ENCODE assay signal across 20 cellular contexts in genomic region chr9:117547904-117548303, GRCh38.
A peak's percentile ranks its signal among the peaks of the same experiment; 100 is the strongest.
DNase-seq lines count a peak whose midpoint lies in the region; ATAC-seq, FAIRE-seq and TF ChIP-seq lines count a peak whose summit lies in the region.
"Had no signal": no experiment of that assay in that cellular context is flagged by ENCODE, and none has a peak within 500 bp of the region (broad histone marks: within the 10 kb centered on the region; RNA-seq: fewer than 3 reads in every experiment).

No MANE protein-coding gene starts in this region.

- H2BK5ac ChIP-seq in H1 (ENCODE audit: low read depth, low read length), result no peak overlapping the region

- no peaks in the 10 kb centered on the region for H3K9me3 ChIP-seq in H1 (ENCODE audit: insufficient read depth in 2 of 2, low read depth in 1 of 2, low read length in 1 of 2)
- no peaks in the 10 kb centered on the region for H3K9me3 ChIP-seq in spleen
- H3K9me3 ChIP-seq: HAP-1 had no signal

- peaks cover 17% of the 10 kb centered on the region for H3K27me3 Mint-ChIP-seq in neural crest cell (ENCODE audit: low read depth)
- H3K27me3 Mint-ChIP-seq: CD4-positive, alpha-beta T cell had no signal

- no peak for TF ChIP-seq RAD21 in H1 (IDR thresholded peaks at IDR 0.05 in 1 of 2, conservative IDR thresholded peaks at IDR 0.05 in 1 of 2; ENCODE audit: low read depth in 2 of 2, low read length in 2 of 2)

- no peak overlapping the region; the same call in 1 of the 2 replicates for H2BK12ac ChIP-seq in H1 (ENCODE audit: low read depth, low read length)

- H4K20me1 ChIP-seq in H1 (replicated peaks in 1 of 2; ENCODE audit: control insufficient read depth in 1 of 2, insufficient read depth in 2 of 2, low read length in 2 of 2), result no peaks in the 10 kb centered on the region

- H3K4me1 ChIP-seq in H1 (replicated peaks in 1 of 4; ENCODE audit: control insufficient read depth in 3 of 4, insufficient read depth in 4 of 4, low read length in 3 of 4) (peaks cover 5 to 19% (median 14%) of the 10 kb centered on the region in 4 experiments), spleen (no peaks in the 10 kb centered on the region)
- H3K4me1 ChIP-seq: HAP-1 had no signal

- no peak overlapping the region for H4K91ac ChIP-seq in H1 (replicated peaks; ENCODE audit: insufficient read length, low read length)

- intact Hi-C loops in spleen (cut with DNase I; ENCODE audit: low total_unique reads), result no loop called here

- no peak overlapping the region for H2AK5ac ChIP-seq in H1 (ENCODE audit: low read depth, low read length)

- peaks cover 27% of the 10 kb centered on the region for H3K4me1 Mint-ChIP-seq in neural crest cell

- peak overlapping the region; percentile 5 for H3K4me3 Mint-ChIP-seq in neural crest cell
- H3K4me3 Mint-ChIP-seq: B cell; CD4-positive, alpha-beta T cell had no signal

- 100% methylated on average over 3 of the region's 3 CpGs; no CpG with 5 or more reads in 1 of the 2 experiments for WGBS in H1 (ENCODE audit: extremely low coverage in 1 of 2, insufficient coverage in 1 of 2, insufficient read length in 1 of 2, insufficient replicate concordance in 2 of 2, low coverage in 1 of 2, low lambda C conversion rate in 2 of 2, missing lambda C conversion rate in 1 of 2), 2 experiments
- 75 to 86% (median 84%) methylated on average over 3 of the region's 3 CpGs for WGBS in spleen, 5 donors

- no peak overlapping the region for H3K9ac ChIP-seq in H1 (replicated peaks in 1 of 4; ENCODE audit: extremely low read depth in 1 of 4, low read depth in 3 of 4, low read length in 3 of 4)

- H3K4me2 ChIP-seq in H1 (ENCODE audit: insufficient read depth in 1 of 2, low read depth in 2 of 2, low read length in 2 of 2), result no peak overlapping the region

- H3K18ac ChIP-seq in H1 (ENCODE audit: extremely low read depth, low read length), result no peak overlapping the region

- TF ChIP-seq CTCF in D721Med (IDR thresholded peaks at IDR 0.05; ENCODE audit: insufficient read depth, missing control alignments), result no peak
- no peak for TF ChIP-seq CTCF in H1 (IDR thresholded peaks at IDR 0.05; ENCODE audit: control extremely low read depth in 1 of 3, insufficient read depth in 1 of 3, low read depth in 1 of 3, low read length in 3 of 3)
- no peak for TF ChIP-seq CTCF in neural crest cell (conservative IDR thresholded peaks at IDR 0.05)
- TF ChIP-seq CTCF in spleen (IDR thresholded peaks at IDR 0.05 in 8 of 11, conservative IDR thresholded peaks at IDR 0.05 in 3 of 11), result no peak

- H2BK15ac ChIP-seq in H1 (ENCODE audit: low read length), result no peak overlapping the region

- no peak overlapping the region for H3K23ac ChIP-seq in H1 (ENCODE audit: insufficient read length)

- no peaks in the 10 kb centered on the region for H3K23me2 ChIP-seq in H1 (ENCODE audit: low read depth, low read length)

- DNase-seq in D721Med (ENCODE audit: insufficient read length, low spot score) (no peak), LHCN-M2 (ENCODE audit: low read depth) (peak; percentile 48), H1 (ENCODE audit: low read depth in 1 of 2, low spot score in 2 of 2) (no peak), neural crest cell (ENCODE audit: low read depth, low spot score) (no peak), spleen (no peak), NCI-H524 treated with DMSO at 0.1 percent for 48 hours (lab: John Stamatoyannopoulos, UW) (no peak), DMS79 treated with DMSO at 0.1 percent for 48 hours (lab: John Stamatoyannopoulos, UW) (no peak)
- DNase-seq: C1 segment of cervical spinal cord; Calu3; CD4-positive, alpha-beta T cell; DMS79; GDM1; GOT3 had no signal

- H3K79me1 ChIP-seq in H1 (ENCODE audit: low read depth, low read length), result no peaks in the 10 kb centered on the region

- H3K27me3 ChIP-seq in H1 (replicated peaks in 1 of 4; ENCODE audit: control insufficient read depth in 3 of 4, extremely low read depth in 1 of 4, insufficient read depth in 3 of 4, low read length in 3 of 4) (no peaks in the 10 kb centered on the region), spleen (replicated peaks in 1 of 7) (no peaks in the 10 kb centered on the region)

- CTCF ChIA-PET in H1 (lab: Charles Lee; ENCODE audit: partially characterized antibody), result interaction anchor here (0.6 to 4.7 kb wide), 6 partner anchors 9 to 507 kb away, joined by 4 to 24 read pairs (median 6); no protein-coding TSS in a partner anchor

- H2BK20ac ChIP-seq in H1 (ENCODE audit: low read length), result peak overlapping the region; percentile 49; the same call in 1 of the 2 replicates

- H3K14ac ChIP-seq in H1 (ENCODE audit: insufficient read length), result no peak overlapping the region

- TF ChIP-seq EP300 in H1 (IDR thresholded peaks at IDR 0.05; ENCODE audit: borderline replicate concordance in 1 of 2, low read depth in 2 of 2, low read length in 2 of 2), result no peak

- H3K56ac ChIP-seq in H1 (replicated peaks; ENCODE audit: insufficient read length, low read depth, low read length), result no peak overlapping the region

- H3K79me2 ChIP-seq in H1 (ENCODE audit: control insufficient read depth in 1 of 2, insufficient read depth in 2 of 2, low read length in 2 of 2), result no peaks in the 10 kb centered on the region

- H3K27ac Mint-ChIP-seq in neural crest cell (ENCODE audit: unreplicated experiment), result no peak overlapping the region
- H3K27ac Mint-ChIP-seq: B cell; CD4-positive, alpha-beta T cell had no signal

- H2AFZ ChIP-seq in H1 (ENCODE audit: low read length), result no peak overlapping the region

- H3K36me3 ChIP-seq in H1 (ENCODE audit: control insufficient read depth in 2 of 4, insufficient read depth in 4 of 4, low read length in 3 of 4), result no peaks in the 10 kb centered on the region
- no peaks in the 10 kb centered on the region for H3K36me3 ChIP-seq in spleen
- H3K36me3 ChIP-seq: HAP-1 had no signal

- ATAC-seq in HG02588 (IDR thresholded peaks at IDR 0.05; ENCODE audit: unreplicated experiment), result no peak

- H3K27ac ChIP-seq in H1 (ENCODE audit: low read depth, low read length), result no peak overlapping the region
- no peak overlapping the region for H3K27ac ChIP-seq in spleen
- H3K27ac ChIP-seq: HL-60 had no signal

- H3K4me3 ChIP-seq in H1 (ENCODE audit: extremely low read depth in 1 of 4, insufficient read depth in 2 of 4, low read depth in 3 of 4, low read length in 4 of 4) (no peak overlapping the region), spleen (no peak overlapping the region)
- H3K4me3 ChIP-seq: HAP-1 had no signal

- no peak overlapping the region for H2BK120ac ChIP-seq in H1 (replicated peaks; ENCODE audit: low read depth, low read length)

- no peak overlapping the region for H4K8ac ChIP-seq in H1 (ENCODE audit: extremely low read depth, insufficient read depth, low read length)

- no peaks in the 10 kb centered on the region for H3K9me3 Mint-ChIP-seq in neural crest cell

- FAIRE-seq in D721Med (lab: Jason Lieb, UNC), result peak; percentile 91
- no peak for FAIRE-seq in H1 (lab: Jason Lieb, UNC)
- FAIRE-seq: A204.1, GM12892, GM19239 had no signal

- POLR2A ChIA-PET in H1 (lab: Charles Lee; ENCODE audit: partially characterized antibody), result no interaction called here

- no peak for TF ChIP-seq POLR2A in H1 (IDR thresholded peaks at IDR 0.05; ENCODE audit: control extremely low read depth in 1 of 2, low read depth in 2 of 2, low read length in 2 of 2)
- no peak for TF ChIP-seq POLR2A in spleen (IDR thresholded peaks at IDR 0.05)

- no peaks in the 10 kb centered on the region for H3K36me3 Mint-ChIP-seq in neural crest cell (ENCODE audit: low read depth)

- no peak overlapping the region for H3K4ac ChIP-seq in H1 (replicated peaks; ENCODE audit: insufficient read length, low read depth, low read length)

- no peak overlapping the region for H4K5ac ChIP-seq in H1 (ENCODE audit: insufficient read length, low read depth, low read length)

TF ChIP-seq in H1, 55 proteins besides CTCF, POLR2A, EP300 and RAD21:
- TF ChIP-seq CEBPB (IDR thresholded peaks at IDR 0.05; ENCODE audit: low read depth, low read length) (no peak), SP1 (IDR thresholded peaks at IDR 0.05; ENCODE audit: low read depth, low read length) (no peak), SIRT6 (IDR thresholded peaks at IDR 0.05; ENCODE audit: low read length) (no peak), CREB1 (IDR thresholded peaks at IDR 0.05) (no peak), GABPA (IDR thresholded peaks at IDR 0.05; ENCODE audit: borderline replicate concordance, insufficient read depth, low read length) (no peak), SRF (IDR thresholded peaks at IDR 0.05; ENCODE audit: low read depth, low read length) (no peak), ASH2L (IDR thresholded peaks at IDR 0.05; ENCODE audit: low read length) (no peak), HDAC6 (IDR thresholded peaks at IDR 0.05; ENCODE audit: low read depth, low read length) (no peak), RNF2 (IDR thresholded peaks at IDR 0.05; ENCODE audit: borderline replicate concordance, low read depth, low read length, missing control alignments, poor library complexity, severe bottlenecking) (no peak), CHD2 (IDR thresholded peaks at IDR 0.05; ENCODE audit: low read length) (no peak), CBX5 (IDR thresholded peaks at IDR 0.05; ENCODE audit: low read depth, low read length) (no peak), RFX5 (IDR thresholded peaks at IDR 0.05; ENCODE audit: borderline replicate concordance, low read depth, low read length) (no peak), EGR1 (IDR thresholded peaks at IDR 0.05; ENCODE audit: borderline replicate concordance, low read depth, low read length) (no peak), TEAD4 (IDR thresholded peaks at IDR 0.05; ENCODE audit: low read depth, low read length) (no peak), YY1 (IDR thresholded peaks at IDR 0.05; ENCODE audit: low read depth, low read length) (no peak), BACH1 (IDR thresholded peaks at IDR 0.05; ENCODE audit: low read length) (no peak), BCL11A (IDR thresholded peaks at IDR 0.05; ENCODE audit: low read depth in 2 of 2, low read length in 2 of 2) (no peak)
